In the genomic region with DNA sequence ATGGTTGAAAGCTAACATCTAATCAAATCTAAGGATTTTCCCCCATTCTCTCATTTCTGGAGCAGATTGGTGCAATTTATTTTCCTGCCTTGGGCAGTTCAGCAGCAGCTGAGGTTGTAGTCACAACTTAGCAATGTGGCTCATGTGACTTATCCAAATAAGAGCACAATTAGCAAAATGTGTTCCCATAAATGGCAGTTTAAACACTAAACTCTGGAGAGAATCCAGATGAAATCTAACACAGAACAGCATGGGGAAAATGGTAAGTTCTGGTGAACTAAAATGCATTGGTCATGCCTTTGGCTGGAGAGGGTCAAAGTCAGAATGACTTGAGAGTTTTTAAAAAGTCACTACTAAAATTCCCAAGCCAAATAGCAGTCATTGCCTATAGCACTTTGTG, we compare ENCODE assay signal across 10 cellular contexts.
A peak's percentile ranks its signal among the peaks of the same experiment; 100 is the strongest.
DNase-seq lines count a peak whose midpoint lies in the region; ATAC-seq and TF ChIP-seq lines count a peak whose summit lies in the region.
"Had no signal": no experiment of that assay in that cellular context is flagged by ENCODE, and none has a peak within 500 bp of the region (broad histone marks: within the 10 kb centered on the region; RNA-seq: fewer than 3 reads in every experiment).

No MANE protein-coding gene starts in this region.

- DNase-seq in GM23248 (peak; percentile 83), SK-N-MC (ENCODE audit: low read depth, low spot score) (no peak), fibroblast of the aortic adventitia (ENCODE audit: low read depth) (peak; percentile 87), skeletal muscle cell (ENCODE audit: low read depth) (peak; percentile 65), hippocampal formation (lab: John Stamatoyannopoulos, UW) (no peak)
- DNase-seq in CD8-positive, alpha-beta T cell: no peak
- no peak for DNase-seq in stimulated activated CD4-positive, alpha-beta T cell treated with anti-CD3 and anti-CD28 coated beads, Interleukin-4, amount 100 ng/mL, for 4 hours
- DNase-seq in activated T-cell treated with anti-CD3 and anti-CD28 coated beads, Interleukin-2, amount 50 U/mL, for 1 hour: no peak
- DNase-seq: activated CD4-positive, alpha-beta T cell treated with anti-CD3 and anti-CD28 coated beads for 1 hour; NCI-H1092 had no signal

- no peak overlapping the region for H3K4me2 ChIP-seq in GM23248 (ENCODE audit: unreplicated experiment)

- intact Hi-C loops in CD8-positive, alpha-beta T cell (cut with DNase I, micrococcal nuclease): no loop called here

- H3K9me3 Mint-ChIP-seq in CD8-positive, alpha-beta T cell: no peaks in the 10 kb centered on the region

- H3K27ac Mint-ChIP-seq in CD8-positive, alpha-beta T cell: no peak overlapping the region

- H3K27ac ChIP-seq in GM23248 (peak overlapping the region; percentile 98), SK-N-MC (peak overlapping the region; percentile 70)
- no peak overlapping the region for H3K27ac ChIP-seq in CD8-positive, alpha-beta T cell (ENCODE audit: low read depth, low read length)

- H3K9me2 ChIP-seq in GM23248 (ENCODE audit: insufficient read depth): no peaks in the 10 kb centered on the region

- H3K9me3 ChIP-seq in GM23248 (ENCODE audit: low read depth) (no peaks in the 10 kb centered on the region), SK-N-MC (ENCODE audit: low read depth, low read length) (no peaks in the 10 kb centered on the region)
- H3K9me3 ChIP-seq in CD8-positive, alpha-beta T cell (ENCODE audit: low read length): no peaks in the 10 kb centered on the region

- H3K9ac ChIP-seq in GM23248: peak overlapping the region; percentile 73
- peak overlapping the region; percentile 10 for H3K9ac ChIP-seq in SK-N-MC (ENCODE audit: insufficient read length)

- TF ChIP-seq CTCF in fibroblast of the aortic adventitia (IDR thresholded peaks at IDR 0.05; ENCODE audit: insufficient read depth, low read length): no peak
- no peak for TF ChIP-seq CTCF in CD8-positive, alpha-beta T cell (IDR thresholded peaks at IDR 0.05)

- no peak for ATAC-seq in CD8-positive, alpha-beta T cell

- no peak overlapping the region for H2AFZ ChIP-seq in GM23248

- peaks cover 59% of the 10 kb centered on the region for H3K4me1 ChIP-seq in GM23248 (ENCODE audit: insufficient read depth)
- no peaks in the 10 kb centered on the region for H3K4me1 ChIP-seq in CD8-positive, alpha-beta T cell (ENCODE audit: insufficient read depth, low read length)

- peaks cover 45% of the 10 kb centered on the region for H3F3A ChIP-seq in GM23248 (ENCODE audit: insufficient read depth)

- H3K4me1 Mint-ChIP-seq in CD8-positive, alpha-beta T cell (ENCODE audit: low read depth): no peaks in the 10 kb centered on the region

- no peaks in the 10 kb centered on the region for H3K27me3 Mint-ChIP-seq in CD8-positive, alpha-beta T cell (ENCODE audit: low read depth)

- no peak overlapping the region for H3K4me3 Mint-ChIP-seq in CD8-positive, alpha-beta T cell

- in situ Hi-C loops in GM23248 (cut with MboI): no loop called here

- H3K4me3 ChIP-seq in GM23248 (no peak overlapping the region), SK-N-MC (no peak overlapping the region), fibroblast of the aortic adventitia (ENCODE audit: low read depth, low read length) (no peak overlapping the region), skeletal muscle cell (ENCODE audit: low read depth, low read length) (no peak overlapping the region)
- no peak overlapping the region for H3K4me3 ChIP-seq in CD8-positive, alpha-beta T cell (ENCODE audit: low read depth, low read length)

- POLR2A ChIA-PET in CD8-positive, alpha-beta T cell (lab: Charles Lee): no interaction called here

- no peaks in the 10 kb centered on the region for H3K27me3 ChIP-seq in GM23248 (replicated peaks; ENCODE audit: insufficient read depth)
- H3K27me3 ChIP-seq in CD8-positive, alpha-beta T cell (ENCODE audit: insufficient read depth, low read length): no peaks in the 10 kb centered on the region

- CTCF ChIA-PET in CD8-positive, alpha-beta T cell (lab: Charles Lee): no interaction called here

- H3K79me2 ChIP-seq in GM23248 (ENCODE audit: insufficient read depth): no peaks in the 10 kb centered on the region

- no peaks in the 10 kb centered on the region for H3K36me3 ChIP-seq in GM23248 (ENCODE audit: low read depth)
- no peaks in the 10 kb centered on the region for H3K36me3 ChIP-seq in SK-N-MC (ENCODE audit: insufficient read depth, low read length)
- no peaks in the 10 kb centered on the region for H3K36me3 ChIP-seq in CD8-positive, alpha-beta T cell (ENCODE audit: insufficient read depth, low read length)

- H4K20me1 ChIP-seq in GM23248 (ENCODE audit: insufficient read depth): no peaks in the 10 kb centered on the region

- H3K36me3 Mint-ChIP-seq in CD8-positive, alpha-beta T cell: no peaks in the 10 kb centered on the region

Comparison
In these comparisons a context has a peak if more than half of its experiments do, and no peak if none do; other contexts are left out.
1. DNase-seq: peak in GM23248 (single experiment), fibroblast of the aortic adventitia (single experiment) and skeletal muscle cell (single experiment); none in SK-N-MC (single experiment), CD8-positive, alpha-beta T cell (0 of 7), hippocampal formation (0 of 2), stimulated activated CD4-positive, alpha-beta T cell treated with anti-CD3 and anti-CD28 coated beads, Interleukin-4, amount 100 ng/mL, for 4 hours (0 of 2) and activated T-cell treated with anti-CD3 and anti-CD28 coated beads, Interleukin-2, amount 50 U/mL, for 1 hour (single experiment).